Comparison of ENCODE assay signal across 11 cellular contexts in genomic region chr11:7637447-7638157, GRCh38. TPM values are rescaled to one million over a fixed set of nuclear protein-coding genes. Genes with fewer than 3 reads are reported as not detected.
DNase-seq lines count a peak whose midpoint lies in the region; ATAC-seq and TF ChIP-seq lines count a peak whose summit lies in the region.
"Had no signal": no experiment of that assay in that cellular context is flagged by ENCODE, and none has a peak within 500 bp of the region (broad histone marks: within the 10 kb centered on the region; RNA-seq: fewer than 3 reads in every experiment).

No MANE protein-coding gene starts in this region.

- no peaks in the 10 kb centered on the region for H3K4me1 Mint-ChIP-seq in mesothelial cell of epicardium
- H3K4me1 Mint-ChIP-seq: CD4-positive, alpha-beta memory T cell had no signal

- ATAC-seq in SK-N-SH treated with all-trans-retinoic acid at 6 μM for 48 hours (peak; percentile 94), HG02759 (IDR thresholded peaks at IDR 0.05; ENCODE audit: unreplicated experiment) (no peak), GM21381 (IDR thresholded peaks at IDR 0.05; ENCODE audit: unreplicated experiment) (no peak)

- H3K36me3 ChIP-seq in rectal smooth muscle tissue (ENCODE audit: control insufficient read depth, insufficient read depth, low read length) = peaks cover 6% of the 10 kb centered on the region

- H3K9me3 Mint-ChIP-seq in mesothelial cell of epicardium = no peaks in the 10 kb centered on the region
- H3K9me3 Mint-ChIP-seq: CD4-positive, alpha-beta memory T cell had no signal

- no peak overlapping the region for H3K9ac ChIP-seq in rectal smooth muscle tissue (ENCODE audit: low read length)

- peaks cover 68% of the 10 kb centered on the region for H3K36me3 Mint-ChIP-seq in mesothelial cell of epicardium

- H3K27ac ChIP-seq in rectal smooth muscle tissue (ENCODE audit: low read depth, low read length) = peak overlapping the region; percentile 34

- H3K27me3 Mint-ChIP-seq in mesothelial cell of epicardium (ENCODE audit: low read depth) = no peaks in the 10 kb centered on the region
- H3K27me3 Mint-ChIP-seq: CD4-positive, alpha-beta memory T cell had no signal

- H3K27me3 ChIP-seq in rectal smooth muscle tissue (ENCODE audit: control insufficient read depth, insufficient read depth, low read length) = no peaks in the 10 kb centered on the region

- TF ChIP-seq CTCF in AG09309 (IDR thresholded peaks at IDR 0.05; ENCODE audit: control insufficient read depth, insufficient read depth, low read depth, low read length, missing control alignments) = no peak
- no peak for TF ChIP-seq CTCF in fibroblast of mammary gland (conservative IDR thresholded peaks at IDR 0.05; ENCODE audit: control insufficient read depth, insufficient read depth, low read depth, low read length)
- TF ChIP-seq CTCF in mesothelial cell of epicardium (IDR thresholded peaks at IDR 0.05; ENCODE audit: unreplicated experiment) = no peak

- H3K4me1 ChIP-seq in rectal smooth muscle tissue (ENCODE audit: control insufficient read depth, insufficient read depth, low read length) = no peaks in the 10 kb centered on the region

- DNase-seq in AG09309 (ENCODE audit: low read depth) (peak; percentile 57), fibroblast of mammary gland (ENCODE audit: low read depth) (peak; percentile 92), mesothelial cell of epicardium (ENCODE audit: low spot score in 2 of 2, unreplicated experiment in 2 of 2) (no peak), activated gamma-delta T cell treated with Interleukin-2 at 50 U/mL for 16 hours (no peak)
- DNase-seq: CD4-positive, alpha-beta memory T cell; effector CD8-positive, alpha-beta T cell; T1000 had no signal

- H3K4me3 Mint-ChIP-seq in mesothelial cell of epicardium = no peak overlapping the region
- H3K4me3 Mint-ChIP-seq: CD4-positive, alpha-beta memory T cell had no signal

- H3K4me3 ChIP-seq in AG09309 (ENCODE audit: control insufficient read depth, low read depth, low read length) (no peak overlapping the region), fibroblast of mammary gland (ENCODE audit: control insufficient read depth, low read depth, low read length) (no peak overlapping the region), rectal smooth muscle tissue (ENCODE audit: low read length) (no peak overlapping the region)

- no peak overlapping the region for H3K27ac Mint-ChIP-seq in mesothelial cell of epicardium

TF ChIP-seq in SK-N-SH treated with all-trans-retinoic acid at 6 μM for 48 hours, 23 proteins besides CTCF, POLR2A, EP300 and RAD21:
- no peak for TF ChIP-seq ZC3H10 (CRISPR knock-in tag; IDR thresholded peaks at IDR 0.05)
- no peak for TF ChIP-seq TSHZ2 (CRISPR knock-in tag; IDR thresholded peaks at IDR 0.05)
- no peak for TF ChIP-seq TOX (CRISPR knock-in tag; IDR thresholded peaks at IDR 0.05; ENCODE audit: borderline replicate concordance)

RNA-seq across cellular contexts. Expression of gene CYB5R2, which starts 35.7 kb away (rescaled TPM):
- 63.6 to 74.4 TPM (median 67.0 TPM) in 3 replicates for total RNA-seq in mesothelial cell of epicardium
- total RNA-seq: CD4-positive, alpha-beta memory T cell had no signal

Comparison
In these comparisons a context has a peak if more than half of its experiments do, and no peak if none do; other contexts are left out.
1. DNase-seq: peak in AG09309 (single experiment) and fibroblast of mammary gland (single experiment); none in mesothelial cell of epicardium (0 of 2) and activated gamma-delta T cell treated with Interleukin-2 at 50 U/mL for 16 hours (single experiment).